ENCODE assay signal across 2 cellular contexts in genomic region chr1:51305371-51305823, GRCh38.
TF ChIP-seq lines count a peak whose summit lies in the region.

No MANE protein-coding gene starts in this region.

TF ChIP-seq in IMR-90, 13 proteins besides CTCF, POLR2A, EP300 and RAD21:
- TF ChIP-seq FOS (IDR thresholded peaks at IDR 0.05; ENCODE audit: low read depth, low read length) (no peak), USF2 (IDR thresholded peaks at IDR 0.05; ENCODE audit: low read depth, low read length) (no peak), MXI1 (IDR thresholded peaks at IDR 0.05; ENCODE audit: borderline replicate concordance, low read depth, low read length) (no peak), CHD1 (IDR thresholded peaks at IDR 0.05; ENCODE audit: low read depth, low read length) (no peak), NFE2L2 (IDR thresholded peaks at IDR 0.05; ENCODE audit: low read depth, low read length) (no peak), RFX5 (IDR thresholded peaks at IDR 0.05; ENCODE audit: low read depth, low read length) (no peak), ELK1 (IDR thresholded peaks at IDR 0.05; ENCODE audit: borderline replicate concordance, low read depth, low read length) (no peak), BHLHE40 (IDR thresholded peaks at IDR 0.05; ENCODE audit: low read depth, low read length) (no peak)

TF ChIP-seq in endothelial cell of umbilical vein, 7 proteins besides CTCF, POLR2A, EP300 and RAD21:
- TF ChIP-seq JUN (IDR thresholded peaks at IDR 0.05; ENCODE audit: borderline replicate concordance, insufficient read depth, insufficient read length, low read depth) (no peak), FOS (IDR thresholded peaks at IDR 0.05; ENCODE audit: borderline replicate concordance, insufficient read depth, low read length) (no peak), EZH2 (IDR thresholded peaks at IDR 0.05; ENCODE audit: borderline replicate concordance, low read depth, low read length, severe bottlenecking) (no peak), MAX (IDR thresholded peaks at IDR 0.05; ENCODE audit: insufficient read depth, insufficient read length) (no peak), POLR2AphosphoS5 (IDR thresholded peaks at IDR 0.05; ENCODE audit: insufficient read depth, low read depth, low read length) (no peak), GATA2 (IDR thresholded peaks at IDR 0.05; ENCODE audit: insufficient read depth, insufficient read length, low read depth, low read length) (no peak), MYC (IDR thresholded peaks at IDR 0.05; ENCODE audit: low read depth, low read length) (no peak)
